In the genomic region with DNA sequence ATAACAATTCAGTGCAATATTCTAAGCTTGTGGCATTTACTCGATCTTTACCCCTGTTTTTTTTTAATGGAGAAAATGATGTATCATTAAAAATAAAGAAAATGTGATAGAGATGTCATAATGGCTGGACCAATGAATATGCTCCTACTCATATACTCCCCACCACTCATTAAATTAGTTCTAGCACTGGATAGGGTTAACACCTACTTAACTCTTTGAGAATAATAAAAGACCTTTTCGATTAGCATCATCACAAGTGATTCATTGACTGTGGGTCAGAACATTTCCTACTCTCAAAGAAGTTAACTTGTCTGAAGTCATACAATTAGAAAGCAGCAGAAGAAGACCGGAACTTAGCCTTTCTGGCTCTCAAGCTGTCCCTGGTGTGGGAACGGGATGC, we compare ENCODE assay signal across 21 cellular contexts.
"Had no signal": no experiment of that assay in that cellular context is flagged by ENCODE, and none has a peak within 500 bp of the region (broad histone marks: within the 10 kb centered on the region; RNA-seq: fewer than 3 reads in every experiment).

No MANE protein-coding gene starts in this region.

- H3K4me3 Mint-ChIP-seq: IgD-negative memory B cell had no signal

- H3K4me3 ChIP-seq: K562, SJSA1, SK-N-MC had no signal

- ATAC-seq: K562 had no signal

- H3K36me3 Mint-ChIP-seq: IgD-negative memory B cell had no signal

- DNase-seq: Kasumi-1, MM.1S, NCI-H1092 treated with DMSO at 0.1 percent for 48 hours, NCI-H1436, NCI-H187, NCI-H2029, NCI-H2081 treated with DMSO at 0.1 percent for 48 hours, NCI-H2171, NCI-H226, NCI-H446, NCI-H510A, NCI-H524 treated with DMSO at 0.1 percent for 48 hours, NCI-H69, NCI-H774, Right ventricle myocardium superior, RPMI8226, SIG-M5 had no signal
